ENCODE assay signal across 12 cellular contexts in the genomic region with DNA sequence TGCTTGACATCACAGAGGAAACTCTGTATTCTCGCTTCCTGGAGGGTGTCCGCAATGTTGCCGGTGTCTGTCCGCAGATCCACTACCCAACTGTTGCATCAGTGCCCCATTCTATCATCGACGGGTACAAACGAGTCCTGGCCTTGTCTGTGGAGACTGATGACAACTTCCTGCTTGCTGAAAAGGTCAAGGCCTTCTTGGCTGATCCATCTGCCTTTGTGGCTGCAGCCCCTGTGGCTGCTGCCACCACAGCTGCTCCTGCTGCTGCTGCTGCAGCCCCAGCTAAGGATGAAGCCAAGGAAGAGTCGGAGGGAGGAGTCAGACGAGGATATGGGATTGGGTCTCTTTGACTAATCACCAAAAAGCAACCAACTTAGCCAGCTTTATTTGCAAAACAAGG.
"Had no signal": no experiment of that assay in that cellular context is flagged by ENCODE, and none has a peak within 500 bp of the region (broad histone marks: within the 10 kb centered on the region; RNA-seq: fewer than 3 reads in every experiment).

No MANE protein-coding gene starts in this region.

- H3K4me1 ChIP-seq: gastrocnemius medialis, suprapubic skin had no signal

- H3K27me3 ChIP-seq: gastrocnemius medialis had no signal

- H3K36me3 ChIP-seq: gastrocnemius medialis, left ventricle myocardium inferior, sigmoid colon, suprapubic skin had no signal

- H3K4me3 ChIP-seq: coronary artery, gastrocnemius medialis, left ventricle myocardium inferior, sigmoid colon, suprapubic skin had no signal

- H3K9me3 ChIP-seq: gastrocnemius medialis, left ventricle myocardium inferior, sigmoid colon, suprapubic skin had no signal

- DNase-seq: activated CD4-positive, alpha-beta T cell treated with anti-CD3 and anti-CD28 coated beads, Interleukin-2, amount 50 U/mL, for 1 hour; activated CD4-positive, CD25-positive, alpha-beta regulatory T cell; activated naive CD4-positive, alpha-beta T cell treated with anti-CD3 and anti-CD28 coated beads, Interleukin-2, amount 10 ng/mL, durations not matched to agents 7 days and 5 days; effector CD4-positive, alpha-beta T cell; gastrocnemius medialis; kidney; left ventricle myocardium inferior; sigmoid colon; stimulated activated CD4-positive, alpha-beta T cell treated with anti-CD3 and anti-CD28 coated beads, Interleukin-2, amount 100 ng/mL, for 48 hours; stimulated activated naive CD4-positive, alpha-beta T cell treated with Interleukin-2 at 50 U/mL for 16 hours had no signal

- FAIRE-seq: kidney had no signal

- H3K27ac ChIP-seq: coronary artery, gastrocnemius medialis, left ventricle myocardium inferior, sigmoid colon, suprapubic skin had no signal
